Comparison of ENCODE assay signal across 14 cellular contexts in genomic region chr10:90051474-90051873, GRCh38.
DNase-seq lines count a peak whose midpoint lies in the region; ATAC-seq lines count a peak whose summit lies in the region.
"Had no signal": no experiment of that assay in that cellular context is flagged by ENCODE, and none has a peak within 500 bp of the region (broad histone marks: within the 10 kb centered on the region; RNA-seq: fewer than 3 reads in every experiment).

No MANE protein-coding gene starts in this region.

- no peak overlapping the region for H3K4me3 Mint-ChIP-seq in activated naive CD8-positive, alpha-beta T cell treated with anti-CD3 and anti-CD28 coated beads, Interleukin-2, amount 50 U/mL, for 24 hours
- H3K4me3 Mint-ChIP-seq in activated naive CD8-positive, alpha-beta T cell treated with anti-CD3 and anti-CD28 coated beads for 36 hours: no peak overlapping the region
- no peak overlapping the region for H3K4me3 Mint-ChIP-seq in stimulated activated naive B cell treated with anti-CD40 and anti-IgM and Interleukin-4, amounts not matched to agents 10 μg/mL and 1 μg/mL and 100 μg/mL, for 72 hours
- H3K4me3 Mint-ChIP-seq: activated CD8-positive, alpha-beta memory T cell treated with anti-CD3 and anti-CD28 coated beads, Interleukin-2, amount 10 ng/mL, durations not matched to agents 7 days and 5 days had no signal

- H3K9me3 Mint-ChIP-seq in activated naive CD8-positive, alpha-beta T cell treated with anti-CD3 and anti-CD28 coated beads, Interleukin-2, amount 50 U/mL, for 24 hours: peaks cover 6% of the 10 kb centered on the region
- peaks cover 6% of the 10 kb centered on the region for H3K9me3 Mint-ChIP-seq in activated naive CD8-positive, alpha-beta T cell treated with anti-CD3 and anti-CD28 coated beads for 36 hours
- H3K9me3 Mint-ChIP-seq in stimulated activated naive B cell treated with anti-CD40 and anti-IgM and Interleukin-4, amounts not matched to agents 10 μg/mL and 1 μg/mL and 100 μg/mL, for 72 hours: peaks cover 4 to 10% of the 10 kb centered on the region in 2 donors

- H3K36me3 Mint-ChIP-seq in activated naive CD8-positive, alpha-beta T cell treated with anti-CD3 and anti-CD28 coated beads, Interleukin-2, amount 50 U/mL, for 24 hours (ENCODE audit: low read depth): peaks cover 6% of the 10 kb centered on the region
- no peaks in the 10 kb centered on the region for H3K36me3 Mint-ChIP-seq in activated naive CD8-positive, alpha-beta T cell treated with anti-CD3 and anti-CD28 coated beads for 36 hours
- H3K36me3 Mint-ChIP-seq in stimulated activated naive B cell treated with anti-CD40 and anti-IgM and Interleukin-4, amounts not matched to agents 10 μg/mL and 1 μg/mL and 100 μg/mL, for 72 hours: peaks cover 11 to 12% of the 10 kb centered on the region in 2 donors
- H3K36me3 Mint-ChIP-seq: activated CD8-positive, alpha-beta memory T cell treated with anti-CD3 and anti-CD28 coated beads, Interleukin-2, amount 10 ng/mL, durations not matched to agents 7 days and 5 days had no signal

- H3K27me3 Mint-ChIP-seq in activated naive CD8-positive, alpha-beta T cell treated with anti-CD3 and anti-CD28 coated beads, Interleukin-2, amount 50 U/mL, for 24 hours: peaks cover 6% of the 10 kb centered on the region
- H3K27me3 Mint-ChIP-seq in activated naive CD8-positive, alpha-beta T cell treated with anti-CD3 and anti-CD28 coated beads for 36 hours: no peaks in the 10 kb centered on the region
- peaks cover 7% of the 10 kb centered on the region in 2 donors for H3K27me3 Mint-ChIP-seq in stimulated activated naive B cell treated with anti-CD40 and anti-IgM and Interleukin-4, amounts not matched to agents 10 μg/mL and 1 μg/mL and 100 μg/mL, for 72 hours

- peaks cover 7% of the 10 kb centered on the region for H3K4me1 Mint-ChIP-seq in activated naive CD8-positive, alpha-beta T cell treated with anti-CD3 and anti-CD28 coated beads, Interleukin-2, amount 50 U/mL, for 24 hours
- no peaks in the 10 kb centered on the region for H3K4me1 Mint-ChIP-seq in activated naive CD8-positive, alpha-beta T cell treated with anti-CD3 and anti-CD28 coated beads for 36 hours
- H3K4me1 Mint-ChIP-seq in stimulated activated naive B cell treated with anti-CD40 and anti-IgM and Interleukin-4, amounts not matched to agents 10 μg/mL and 1 μg/mL and 100 μg/mL, for 72 hours: peaks cover 26 to 46% of the 10 kb centered on the region in 2 donors
- H3K4me1 Mint-ChIP-seq: activated CD8-positive, alpha-beta memory T cell treated with anti-CD3 and anti-CD28 coated beads, Interleukin-2, amount 10 ng/mL, durations not matched to agents 7 days and 5 days had no signal

- peak; percentile 46 for ATAC-seq in activated naive CD8-positive, alpha-beta T cell treated with anti-CD3 and anti-CD28 coated beads, Interleukin-2, amount 50 U/mL, for 24 hours
- peak; percentile 60 for ATAC-seq in HG02571 (IDR thresholded peaks at IDR 0.05; ENCODE audit: unreplicated experiment)
- peak; percentile 36 to 48 for ATAC-seq in stimulated activated naive B cell treated with anti-CD40 and anti-IgM and Interleukin-4, amounts not matched to agents 10 μg/mL and 1 μg/mL and 100 μg/mL, for 72 hours (replicated peaks)
- ATAC-seq: A549; activated CD8-positive, alpha-beta memory T cell treated with anti-CD3 and anti-CD28 coated beads, Interleukin-2, amount 10 ng/mL, durations not matched to agents 7 days and 5 days; Panc1 had no signal

- no peak overlapping the region for H3K27ac Mint-ChIP-seq in activated naive CD8-positive, alpha-beta T cell treated with anti-CD3 and anti-CD28 coated beads, Interleukin-2, amount 50 U/mL, for 24 hours
- H3K27ac Mint-ChIP-seq in activated naive CD8-positive, alpha-beta T cell treated with anti-CD3 and anti-CD28 coated beads for 36 hours: no peak overlapping the region
- no peak overlapping the region for H3K27ac Mint-ChIP-seq in stimulated activated naive B cell treated with anti-CD40 and anti-IgM and Interleukin-4, amounts not matched to agents 10 μg/mL and 1 μg/mL and 100 μg/mL, for 72 hours
- H3K27ac Mint-ChIP-seq: activated CD8-positive, alpha-beta memory T cell treated with anti-CD3 and anti-CD28 coated beads, Interleukin-2, amount 10 ng/mL, durations not matched to agents 7 days and 5 days had no signal

- no peak for DNase-seq in activated naive CD8-positive, alpha-beta T cell treated with anti-CD3 and anti-CD28 coated beads, Interleukin-2, amount 50 U/mL, for 24 hours
- no peak for DNase-seq in activated naive CD8-positive, alpha-beta T cell treated with anti-CD3 and anti-CD28 coated beads for 36 hours
- DNase-seq in NCI-H345 treated with DMSO at 0.1 percent for 48 hours (lab: John Stamatoyannopoulos, UW; ENCODE audit: unreplicated experiment) (peak; percentile 37), NCI-H526 (lab: John Stamatoyannopoulos, UW) (no peak)
- DNase-seq in stimulated activated naive B cell treated with anti-CD40 and anti-IgM and Interleukin-4, amounts not matched to agents 10 μg/mL and 1 μg/mL and 100 μg/mL, for 72 hours: no peak
- DNase-seq in activated CD4-positive, alpha-beta T cell treated with anti-CD3 and anti-CD28 coated beads, Interleukin-2, amount 50 U/mL, for 4 hours: no peak
- no peak for DNase-seq in effector CD8-positive, alpha-beta T cell (lab: John Stamatoyannopoulos, UW)
- DNase-seq: activated CD8-positive, alpha-beta memory T cell treated with anti-CD3 and anti-CD28 coated beads, Interleukin-2, amount 10 ng/mL, durations not matched to agents 7 days and 5 days; hippocampal formation; NCI-H2081 treated with DMSO at 0.1 percent for 48 hours; stimulated activated CD4-positive, alpha-beta T cell treated with anti-CD3 and anti-CD28 coated beads, Interleukin-4, amount 100 ng/mL, for 1 hour had no signal
